Comparison of ENCODE assay signal across 1 cellular context in the genomic region with DNA sequence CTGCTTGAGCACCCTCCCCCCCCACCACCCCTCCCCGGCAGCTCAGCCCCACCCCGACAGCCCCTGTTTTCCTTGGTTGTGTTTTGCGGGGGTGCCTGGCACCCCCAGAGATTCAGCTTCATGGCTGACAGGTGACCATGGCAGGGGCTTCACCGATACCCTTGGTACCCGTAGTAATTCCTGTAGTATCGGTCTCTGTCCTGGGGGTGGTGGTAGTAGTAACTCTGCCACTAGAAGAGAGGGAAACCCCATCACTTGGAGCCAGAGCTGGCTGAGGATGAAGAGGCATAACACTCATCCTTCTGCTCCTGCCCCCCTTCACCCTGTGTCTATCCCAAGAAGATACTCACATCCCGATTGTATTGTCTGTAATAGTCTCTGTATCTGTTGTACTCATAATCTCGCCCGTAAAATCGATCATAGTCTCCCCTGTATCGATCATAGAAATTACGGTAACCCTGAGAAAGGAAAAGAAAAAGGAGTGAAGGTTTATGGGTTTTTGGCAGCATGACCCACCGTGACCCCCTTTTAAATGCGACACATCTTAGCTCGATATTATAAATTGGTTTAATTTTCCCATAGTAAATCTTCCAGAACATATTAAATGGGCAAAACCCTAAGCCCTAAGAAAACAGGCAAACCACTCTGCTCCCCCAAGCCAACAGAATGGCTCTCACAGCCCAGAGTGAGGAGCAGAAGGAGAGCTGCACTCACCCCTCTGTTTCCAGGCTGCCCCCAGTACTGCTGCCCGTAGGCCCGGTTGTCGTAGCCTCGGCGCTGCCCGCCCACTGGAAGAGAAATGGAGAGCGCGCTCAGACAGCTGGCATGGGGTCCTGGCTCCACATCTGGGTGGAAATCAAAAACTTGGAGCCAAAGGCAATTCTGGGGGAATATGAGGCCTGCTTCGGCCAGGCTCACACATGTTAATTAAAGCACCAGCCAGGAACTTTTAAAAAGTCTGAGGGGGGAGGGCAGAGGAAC.
TF ChIP-seq lines count a peak whose summit lies in the region.

No MANE protein-coding gene starts in this region.

TF ChIP-seq in HepG2, 621 proteins besides CTCF, POLR2A, EP300 and RAD21:
- TF ChIP-seq ZKSCAN5 (CRISPR knock-in tag; IDR thresholded peaks at IDR 0.05) (no peak), KLF12 (CRISPR knock-in tag; IDR thresholded peaks at IDR 0.05; ENCODE audit: borderline replicate concordance) (no peak), CEBPB (IDR thresholded peaks at IDR 0.05; ENCODE audit: borderline replicate concordance, low read depth, low read length) (no peak), ZNF672 (CRISPR knock-in tag; IDR thresholded peaks at IDR 0.05) (no peak), MTA3 (CRISPR knock-in tag; IDR thresholded peaks at IDR 0.05) (no peak), HDAC6 (IDR thresholded peaks at IDR 0.05; ENCODE audit: low read depth, low read length) (no peak), ZNF577 (CRISPR knock-in tag; IDR thresholded peaks at IDR 0.05; ENCODE audit: borderline replicate concordance, low read depth) (no peak), HOXA5 (CRISPR knock-in tag; IDR thresholded peaks at IDR 0.05) (no peak), HMG20B (CRISPR knock-in tag; conservative IDR thresholded peaks at IDR 0.05) (no peak), ZNF616 (CRISPR knock-in tag; IDR thresholded peaks at IDR 0.05; ENCODE audit: low read depth) (no peak), CREM (IDR thresholded peaks at IDR 0.05) (no peak), CREM (CRISPR knock-in tag; IDR thresholded peaks at IDR 0.05) (no peak), ZNF589 (CRISPR knock-in tag; conservative IDR thresholded peaks at IDR 0.05) (no peak), ATAD3A (CRISPR knock-in tag; IDR thresholded peaks at IDR 0.05) (no peak), KDM3A (CRISPR knock-in tag; IDR thresholded peaks at IDR 0.05; ENCODE audit: low read depth) (no peak), CCDC6 (CRISPR knock-in tag; IDR thresholded peaks at IDR 0.05) (no peak)
- TF ChIP-seq, protein P1, sequence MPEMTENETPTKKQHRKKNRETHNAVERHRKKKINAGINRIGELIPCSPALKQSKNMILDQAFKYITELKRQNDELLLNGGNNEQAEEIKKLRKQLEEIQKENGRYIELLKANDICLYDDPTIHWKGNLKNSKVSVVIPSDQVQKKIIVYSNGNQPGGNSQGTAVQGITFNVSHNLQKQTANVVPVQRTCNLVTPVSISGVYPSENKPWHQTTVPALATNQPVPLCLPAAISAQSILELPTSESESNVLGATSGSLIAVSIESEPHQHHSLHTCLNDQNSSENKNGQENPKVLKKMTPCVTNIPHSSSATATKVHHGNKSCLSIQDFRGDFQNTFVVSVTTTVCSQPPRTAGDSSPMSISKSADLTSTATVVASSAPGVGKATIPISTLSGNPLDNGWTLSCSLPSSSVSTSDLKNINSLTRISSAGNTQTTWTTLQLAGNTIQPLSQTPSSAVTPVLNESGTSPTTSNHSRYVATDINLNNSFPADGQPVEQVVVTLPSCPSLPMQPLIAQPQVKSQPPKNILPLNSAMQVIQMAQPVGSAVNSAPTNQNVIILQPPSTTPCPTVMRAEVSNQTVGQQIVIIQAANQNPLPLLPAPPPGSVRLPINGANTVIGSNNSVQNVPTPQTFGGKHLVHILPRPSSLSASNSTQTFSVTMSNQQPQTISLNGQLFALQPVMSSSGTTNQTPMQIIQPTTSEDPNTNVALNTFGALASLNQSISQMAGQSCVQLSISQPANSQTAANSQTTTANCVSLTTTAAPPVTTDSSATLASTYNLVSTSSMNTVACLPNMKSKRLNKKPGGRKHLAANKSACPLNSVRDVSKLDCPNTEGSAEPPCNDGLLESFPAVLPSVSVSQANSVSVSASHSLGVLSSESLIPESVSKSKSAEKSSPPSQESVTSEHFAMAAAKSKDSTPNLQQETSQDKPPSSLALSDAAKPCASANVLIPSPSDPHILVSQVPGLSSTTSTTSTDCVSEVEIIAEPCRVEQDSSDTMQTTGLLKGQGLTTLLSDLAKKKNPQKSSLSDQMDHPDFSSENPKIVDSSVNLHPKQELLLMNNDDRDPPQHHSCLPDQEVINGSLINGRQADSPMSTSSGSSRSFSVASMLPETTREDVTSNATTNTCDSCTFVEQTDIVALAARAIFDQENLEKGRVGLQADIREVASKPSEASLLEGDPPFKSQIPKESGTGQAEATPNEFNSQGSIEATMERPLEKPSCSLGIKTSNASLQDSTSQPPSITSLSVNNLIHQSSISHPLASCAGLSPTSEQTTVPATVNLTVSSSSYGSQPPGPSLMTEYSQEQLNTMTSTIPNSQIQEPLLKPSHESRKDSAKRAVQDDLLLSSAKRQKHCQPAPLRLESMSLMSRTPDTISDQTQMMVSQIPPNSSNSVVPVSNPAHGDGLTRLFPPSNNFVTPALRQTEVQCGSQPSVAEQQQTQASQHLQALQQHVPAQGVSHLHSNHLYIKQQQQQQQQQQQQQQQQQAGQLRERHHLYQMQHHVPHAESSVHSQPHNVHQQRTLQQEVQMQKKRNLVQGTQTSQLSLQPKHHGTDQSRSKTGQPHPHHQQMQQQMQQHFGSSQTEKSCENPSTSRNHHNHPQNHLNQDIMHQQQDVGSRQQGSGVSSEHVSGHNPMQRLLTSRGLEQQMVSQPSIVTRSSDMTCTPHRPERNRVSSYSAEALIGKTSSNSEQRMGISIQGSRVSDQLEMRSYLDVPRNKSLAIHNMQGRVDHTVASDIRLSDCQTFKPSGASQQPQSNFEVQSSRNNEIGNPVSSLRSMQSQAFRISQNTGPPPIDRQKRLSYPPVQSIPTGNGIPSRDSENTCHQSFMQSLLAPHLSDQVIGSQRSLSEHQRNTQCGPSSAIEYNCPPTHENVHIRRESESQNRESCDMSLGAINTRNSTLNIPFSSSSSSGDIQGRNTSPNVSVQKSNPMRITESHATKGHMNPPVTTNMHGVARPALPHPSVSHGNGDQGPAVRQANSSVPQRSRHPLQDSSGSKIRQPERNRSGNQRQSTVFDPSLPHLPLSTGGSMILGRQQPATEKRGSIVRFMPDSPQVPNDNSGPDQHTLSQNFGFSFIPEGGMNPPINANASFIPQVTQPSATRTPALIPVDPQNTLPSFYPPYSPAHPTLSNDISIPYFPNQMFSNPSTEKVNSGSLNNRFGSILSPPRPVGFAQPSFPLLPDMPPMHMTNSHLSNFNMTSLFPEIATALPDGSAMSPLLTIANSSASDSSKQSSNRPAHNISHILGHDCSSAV (CRISPR knock-in tag; IDR thresholded peaks at IDR 0.05; ENCODE audit: borderline replicate concordance): no peak
- TF ChIP-seq, protein P2, sequence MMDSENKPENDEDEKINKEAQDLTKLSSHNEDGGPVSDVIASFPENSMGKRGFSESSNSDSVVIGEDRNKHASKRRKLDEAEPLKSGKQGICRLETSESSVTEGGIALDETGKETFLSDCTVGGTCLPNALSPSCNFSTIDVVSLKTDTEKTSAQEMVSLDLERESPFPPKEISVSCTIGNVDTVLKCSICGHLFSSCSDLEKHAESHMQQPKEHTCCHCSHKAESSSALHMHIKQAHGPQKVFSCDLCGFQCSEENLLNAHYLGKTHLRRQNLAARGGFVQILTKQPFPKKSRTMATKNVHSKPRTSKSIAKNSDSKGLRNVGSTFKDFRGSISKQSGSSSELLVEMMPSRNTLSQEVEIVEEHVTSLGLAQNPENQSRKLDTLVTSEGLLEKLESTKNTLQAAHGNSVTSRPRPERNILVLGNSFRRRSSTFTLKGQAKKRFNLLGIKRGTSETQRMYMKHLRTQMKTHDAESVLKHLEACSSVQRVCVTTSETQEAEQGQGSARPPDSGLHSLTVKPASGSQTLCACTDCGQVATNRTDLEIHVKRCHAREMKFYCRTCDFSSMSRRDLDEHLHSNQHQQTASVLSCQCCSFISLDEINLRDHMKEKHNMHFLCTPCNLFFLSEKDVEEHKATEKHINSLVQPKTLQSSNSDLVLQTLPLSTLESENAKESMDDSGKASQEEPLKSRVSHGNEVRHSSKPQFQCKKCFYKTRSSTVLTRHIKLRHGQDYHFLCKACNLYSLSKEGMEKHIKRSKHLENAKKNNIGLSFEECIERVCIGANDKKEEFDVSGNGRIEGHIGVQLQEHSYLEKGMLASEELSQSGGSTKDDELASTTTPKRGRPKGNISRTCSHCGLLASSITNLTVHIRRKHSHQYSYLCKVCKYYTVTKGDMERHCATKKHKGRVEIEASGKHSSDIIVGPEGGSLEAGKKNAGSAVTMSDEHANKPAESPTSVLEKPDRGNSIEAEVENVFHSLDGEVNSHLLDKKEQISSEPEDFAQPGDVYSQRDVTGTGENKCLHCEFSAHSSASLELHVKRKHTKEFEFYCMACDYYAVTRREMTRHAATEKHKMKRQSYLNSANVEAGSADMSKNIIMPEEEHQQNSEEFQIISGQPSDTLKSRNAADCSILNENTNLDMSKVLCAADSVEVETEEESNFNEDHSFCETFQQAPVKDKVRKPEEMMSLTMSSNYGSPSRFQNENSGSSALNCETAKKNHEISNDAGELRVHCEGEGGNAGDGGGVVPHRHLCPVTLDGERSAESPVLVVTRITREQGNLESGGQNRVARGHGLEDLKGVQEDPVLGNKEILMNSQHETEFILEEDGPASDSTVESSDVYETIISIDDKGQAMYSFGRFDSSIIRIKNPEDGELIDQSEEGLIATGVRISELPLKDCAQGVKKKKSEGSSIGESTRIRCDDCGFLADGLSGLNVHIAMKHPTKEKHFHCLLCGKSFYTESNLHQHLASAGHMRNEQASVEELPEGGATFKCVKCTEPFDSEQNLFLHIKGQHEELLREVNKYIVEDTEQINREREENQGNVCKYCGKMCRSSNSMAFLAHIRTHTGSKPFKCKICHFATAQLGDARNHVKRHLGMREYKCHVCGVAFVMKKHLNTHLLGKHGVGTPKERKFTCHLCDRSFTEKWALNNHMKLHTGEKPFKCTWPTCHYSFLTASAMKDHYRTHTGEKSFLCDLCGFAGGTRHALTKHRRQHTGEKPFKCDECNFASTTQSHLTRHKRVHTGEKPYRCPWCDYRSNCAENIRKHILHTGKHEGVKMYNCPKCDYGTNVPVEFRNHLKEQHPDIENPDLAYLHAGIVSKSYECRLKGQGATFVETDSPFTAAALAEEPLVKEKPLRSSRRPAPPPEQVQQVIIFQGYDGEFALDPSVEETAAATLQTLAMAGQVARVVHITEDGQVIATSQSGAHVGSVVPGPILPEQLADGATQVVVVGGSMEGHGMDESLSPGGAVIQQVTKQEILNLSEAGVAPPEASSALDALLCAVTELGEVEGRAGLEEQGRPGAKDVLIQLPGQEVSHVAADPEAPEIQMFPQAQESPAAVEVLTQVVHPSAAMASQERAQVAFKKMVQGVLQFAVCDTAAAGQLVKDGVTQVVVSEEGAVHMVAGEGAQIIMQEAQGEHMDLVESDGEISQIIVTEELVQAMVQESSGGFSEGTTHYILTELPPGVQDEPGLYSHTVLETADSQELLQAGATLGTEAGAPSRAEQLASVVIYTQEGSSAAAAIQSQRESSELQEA (CRISPR knock-in tag; IDR thresholded peaks at IDR 0.05; ENCODE audit: not compliant biosample characterization): no peak
